ENCODE assay signal across 1 cellular context in genomic region chr7:39609462-39610149, GRCh38.
TF ChIP-seq lines count a peak whose summit lies in the region.

No MANE protein-coding gene starts in this region.

TF ChIP-seq in H1, 55 proteins besides CTCF, POLR2A, EP300 and RAD21 (continued from another document):
- TF ChIP-seq NANOG (IDR thresholded peaks at IDR 0.05; ENCODE audit: insufficient read depth, low read depth, low read length, poor library complexity, severe bottlenecking) (no peak), PHF8 (conservative IDR thresholded peaks at IDR 0.05; ENCODE audit: low read depth, low read length) (peak; percentile 45), JUND (IDR thresholded peaks at IDR 0.05; ENCODE audit: low read length) (no peak), TBP (IDR thresholded peaks at IDR 0.05; ENCODE audit: low read depth, low read length) (peak; percentile 68; the same call in 1 of the 2 replicates), MAX (IDR thresholded peaks at IDR 0.05) (peak; percentile 81), KDM4A (IDR thresholded peaks at IDR 0.05; ENCODE audit: low read depth, low read length, severe bottlenecking) (peak; percentile 58)
TF ChIP-seq in H1: peak in this region for 8.
